ENCODE assay signal across 29 cellular contexts in the genomic region with DNA sequence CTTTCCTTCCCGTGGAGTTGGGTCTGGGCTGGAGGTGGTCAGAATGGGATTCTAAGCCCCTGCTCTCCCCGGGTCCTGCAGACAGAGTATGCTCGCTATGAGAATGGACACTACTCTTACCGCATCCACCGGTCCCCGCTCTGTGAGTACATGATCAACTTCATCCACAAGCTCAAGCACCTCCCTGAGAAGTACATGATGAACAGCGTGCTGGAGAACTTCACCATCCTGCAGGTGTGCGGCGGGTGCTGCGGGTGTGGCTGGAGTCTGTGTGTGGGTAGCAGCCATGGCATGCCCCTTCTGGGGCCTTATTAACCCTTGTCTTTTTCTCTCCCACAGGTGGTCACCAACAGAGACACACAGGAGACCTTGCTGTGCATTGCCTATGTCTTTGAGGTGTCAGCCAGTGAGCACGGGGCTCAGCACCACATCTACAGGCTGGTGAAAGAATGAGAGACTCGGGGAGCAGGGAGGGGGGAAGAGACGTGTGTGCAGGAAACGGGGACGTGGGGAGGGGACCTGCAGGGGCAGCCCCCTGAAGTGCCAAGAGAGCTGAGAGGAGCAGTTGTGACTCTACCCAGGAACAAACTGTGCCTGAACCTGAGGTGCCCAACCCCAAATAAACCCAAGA. TPM values are rescaled to one million over a fixed set of nuclear protein-coding genes. Genes with fewer than 3 reads are reported as not detected.
"Had no signal": no experiment of that assay in that cellular context is flagged by ENCODE, and none has a peak within 500 bp of the region (broad histone marks: within the 10 kb centered on the region; RNA-seq: fewer than 3 reads in every experiment).

No MANE protein-coding gene starts in this region.

- H3K27ac Mint-ChIP-seq: activated B cell treated with CpG ODN at 0.5 μM for 24 hours; activated CD8-positive, alpha-beta memory T cell treated with anti-CD3 and anti-CD28 coated beads, Interleukin-2, amount 10 ng/mL, durations not matched to agents 7 days and 5 days; activated CD8-positive, alpha-beta T cell treated with anti-CD3 and anti-CD28 coated beads, Interleukin-2, amount 10 ng/mL, durations not matched to agents 7 days and 5 days; activated naive CD4-positive, alpha-beta T cell treated with anti-CD3 and anti-CD28 coated beads, Interleukin-2, amount 50 U/mL, for 72 hours; activated T-helper 2 cell treated with anti-CD3 and anti-CD28 coated beads, Interferon-gamma antibody, Interleukin-2, Interleukin-4, amounts not matched to agents 10 μg/mL and 5 μg/mL and 100 μg/mL, durations not matched to agents 14 hours and 24 hours and 36 hours; effector memory CD8-positive, alpha-beta T cell; mesothelial cell of epicardium; nephron progenitor cell; stimulated activated naive B cell treated with anti-CD40 and anti-IgM and Interleukin-4, amounts not matched to agents 10 μg/mL and 1 μg/mL and 100 μg/mL, for 72 hours had no signal

- H3K4me1 Mint-ChIP-seq: activated CD8-positive, alpha-beta memory T cell treated with anti-CD3 and anti-CD28 coated beads, Interleukin-2, amount 10 ng/mL, durations not matched to agents 7 days and 5 days; mesothelial cell of epicardium had no signal

- H3K27me3 ChIP-seq: cardiac muscle cell, dorsolateral prefrontal cortex, foreskin keratinocyte, pancreas, thyroid gland, upper lobe of right lung had no signal

- H3K27ac ChIP-seq: cardiac muscle cell, coronary artery, foreskin keratinocyte, pancreas, psoas muscle, stomach, thyroid gland, upper lobe of right lung had no signal

- H3K9me3 Mint-ChIP-seq: activated B cell treated with CpG ODN at 0.5 μM for 24 hours; activated naive CD4-positive, alpha-beta T cell treated with anti-CD3 and anti-CD28 coated beads, Interleukin-2, amount 50 U/mL, for 72 hours; activated T-helper 2 cell treated with anti-CD3 and anti-CD28 coated beads, Interferon-gamma antibody, Interleukin-2, Interleukin-4, amounts not matched to agents 10 μg/mL and 5 μg/mL and 100 μg/mL, durations not matched to agents 14 hours and 24 hours and 36 hours; effector memory CD8-positive, alpha-beta T cell; mesothelial cell of epicardium; naive B cell; nephron progenitor cell; stimulated activated naive B cell treated with anti-CD40 and anti-IgM and Interleukin-4, amounts not matched to agents 10 μg/mL and 1 μg/mL and 100 μg/mL, for 72 hours had no signal

- H3K4me3 Mint-ChIP-seq: activated B cell treated with CpG ODN at 0.5 μM for 24 hours; activated CD8-positive, alpha-beta memory T cell treated with anti-CD3 and anti-CD28 coated beads, Interleukin-2, amount 10 ng/mL, durations not matched to agents 7 days and 5 days; activated CD8-positive, alpha-beta T cell treated with anti-CD3 and anti-CD28 coated beads, Interleukin-2, amount 10 ng/mL, durations not matched to agents 7 days and 5 days; effector memory CD8-positive, alpha-beta T cell; mesothelial cell of epicardium; naive B cell; nephron progenitor cell; stimulated activated naive B cell treated with anti-CD40 and anti-IgM and Interleukin-4, amounts not matched to agents 10 μg/mL and 1 μg/mL and 100 μg/mL, for 72 hours had no signal

- H3K4me3 ChIP-seq: cardiac muscle cell, coronary artery, dorsolateral prefrontal cortex, pancreas, psoas muscle, smooth muscle cell, stomach, thyroid gland, upper lobe of right lung had no signal

- H3K9me3 ChIP-seq: pancreas, psoas muscle, stomach, thyroid gland, upper lobe of right lung had no signal

- H3K36me3 Mint-ChIP-seq: activated CD8-positive, alpha-beta memory T cell treated with anti-CD3 and anti-CD28 coated beads, Interleukin-2, amount 10 ng/mL, durations not matched to agents 7 days and 5 days; activated naive CD4-positive, alpha-beta T cell treated with anti-CD3 and anti-CD28 coated beads, Interleukin-2, amount 50 U/mL, for 72 hours; naive B cell; stimulated activated naive B cell treated with anti-CD40 and anti-IgM and Interleukin-4, amounts not matched to agents 10 μg/mL and 1 μg/mL and 100 μg/mL, for 72 hours had no signal

- DNase-seq: activated B cell treated with CpG ODN at 0.5 μM for 24 hours; activated CD4-positive, alpha-beta T cell treated with anti-CD3 and anti-CD28 coated beads, Interleukin-2, amount 50 U/mL, for 1 hour; activated CD8-positive, alpha-beta memory T cell treated with anti-CD3 and anti-CD28 coated beads, Interleukin-2, amount 10 ng/mL, durations not matched to agents 7 days and 5 days; activated CD8-positive, alpha-beta T cell treated with anti-CD3 and anti-CD28 coated beads, Interleukin-2, amount 10 ng/mL, durations not matched to agents 7 days and 5 days; activated naive CD4-positive, alpha-beta T cell; activated T-cell treated with anti-CD3 and anti-CD28 coated beads, Interleukin-2, amount 50 U/mL, for 48 hours; cerebellar nuclear complex; effector memory CD8-positive, alpha-beta T cell; foreskin keratinocyte; left cardiac atrium; left ventricle myocardium superior; naive B cell; nephron progenitor cell; psoas muscle; stimulated activated CD4-positive, alpha-beta T cell treated with anti-CD3 and anti-CD28 coated beads, Interleukin-15, amount 100 ng/mL, for 24 hours; stimulated activated CD4-positive, alpha-beta T cell treated with anti-CD3 and anti-CD28 coated beads, Interleukin-2, amount 100 ng/mL, for 24 hours; stimulated activated naive B cell treated with anti-CD40 and anti-IgM and Interleukin-4, amounts not matched to agents 10 μg/mL and 1 μg/mL and 100 μg/mL, for 72 hours; stomach; thyroid gland; upper lobe of right lung had no signal

- H3K4me1 ChIP-seq: foreskin keratinocyte, upper lobe of right lung had no signal

RNA-seq across cellular contexts. Expression of a gene that starts 37.0 kb away (rescaled TPM):
- total RNA-seq: activated CD8-positive, alpha-beta memory T cell treated with anti-CD3 and anti-CD28 coated beads, Interleukin-2, amount 10 ng/mL, durations not matched to agents 7 days and 5 days; activated CD8-positive, alpha-beta T cell treated with anti-CD3 and anti-CD28 coated beads, Interleukin-2, amount 10 ng/mL, durations not matched to agents 7 days and 5 days; T-helper 2 cell treated with Interferon-gamma antibody and Interleukin-4, amounts not matched to agents 100 ng/mL and 5 ng/mL, for 36 hours had no signal
